In the genomic region with DNA sequence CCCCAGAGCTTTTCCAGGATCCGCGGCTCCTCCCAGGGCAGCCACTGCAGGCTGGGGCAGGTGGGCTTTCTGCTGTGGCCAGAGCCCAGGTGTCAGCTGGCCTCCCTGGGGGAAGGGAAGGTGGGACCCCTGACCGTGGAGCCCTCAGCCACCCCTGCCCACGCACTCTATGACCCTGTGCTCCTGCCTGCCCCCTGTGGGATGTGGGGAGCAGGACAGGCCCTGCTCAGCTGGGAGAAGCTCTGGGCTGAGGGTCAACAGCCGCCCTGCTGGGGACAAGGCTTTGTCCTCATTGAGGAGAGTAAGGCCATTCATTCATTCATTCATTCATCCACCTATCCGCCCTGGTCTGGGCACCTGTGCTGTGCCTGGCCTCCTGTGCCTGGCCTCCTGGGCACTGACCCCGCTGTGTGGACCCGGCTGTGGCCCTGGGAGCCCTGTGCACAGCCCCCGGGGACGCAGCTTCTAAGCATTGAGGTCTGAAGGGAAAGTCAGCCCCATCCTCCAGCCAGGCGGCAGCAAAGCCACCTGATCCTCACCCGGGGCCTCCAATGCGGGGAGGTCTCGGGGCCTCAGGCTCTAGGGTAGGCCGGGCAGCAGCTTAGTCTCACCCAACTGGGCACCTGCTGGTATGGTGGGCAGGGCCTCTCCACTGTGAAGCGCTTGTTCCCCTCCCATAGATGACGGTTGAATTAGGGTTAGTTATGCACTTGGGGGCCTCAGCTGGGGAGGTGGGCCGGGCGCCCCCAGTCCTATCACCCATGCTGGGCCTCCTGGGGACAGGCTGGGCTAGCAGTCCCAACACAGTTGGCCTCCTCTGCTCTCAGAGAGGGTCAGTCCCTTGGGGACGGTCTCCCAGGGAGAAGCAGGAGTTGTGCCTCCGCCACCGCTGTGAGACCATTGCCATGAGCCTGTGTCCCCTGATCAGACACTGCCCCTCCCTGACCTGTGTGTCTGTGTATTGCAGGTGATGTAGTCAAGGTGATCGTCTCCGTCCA, we compare ENCODE assay signal across 1 cellular context.
TF ChIP-seq lines count a peak whose summit lies in the region.

No MANE protein-coding gene starts in this region.

TF ChIP-seq in WTC11, 78 proteins besides CTCF, POLR2A, EP300 and RAD21 (continued from another document):
- TF ChIP-seq GTF2I (CRISPR knock-in tag; conservative IDR thresholded peaks at IDR 0.05) (no peak), CBFB (CRISPR knock-in tag; IDR thresholded peaks at IDR 0.05; ENCODE audit: low read depth) (no peak), ZBTB21 (CRISPR knock-in tag; IDR thresholded peaks at IDR 0.05; ENCODE audit: borderline replicate concordance) (no peak)
